1 cellular context compared by ENCODE assay signal in genomic region chrX:19343462-19344206, GRCh38.
A peak's percentile ranks its signal among the peaks of the same experiment; 100 is the strongest.
TF ChIP-seq lines count a peak whose summit lies in the region.

Gene PDHA1, plus strand, starts transcription at chrX:19343927. Its CDS starts 111 bp downstream, at chrX:19344038.

TF ChIP-seq in HepG2, 621 proteins besides CTCF, POLR2A, EP300 and RAD21 (continued from another document and continues in another):
- TF ChIP-seq STAT5B (CRISPR knock-in tag; IDR thresholded peaks at IDR 0.05) = no peak
- TF ChIP-seq NFE2L2 (IDR thresholded peaks at IDR 0.05; ENCODE audit: low read length) = no peak
- TF ChIP-seq NAIF1 (CRISPR knock-in tag; IDR thresholded peaks at IDR 0.05; ENCODE audit: borderline replicate concordance) = no peak
- TF ChIP-seq ZNF234 (CRISPR knock-in tag; conservative IDR thresholded peaks at IDR 0.05) = no peak
- TF ChIP-seq, protein P1, sequence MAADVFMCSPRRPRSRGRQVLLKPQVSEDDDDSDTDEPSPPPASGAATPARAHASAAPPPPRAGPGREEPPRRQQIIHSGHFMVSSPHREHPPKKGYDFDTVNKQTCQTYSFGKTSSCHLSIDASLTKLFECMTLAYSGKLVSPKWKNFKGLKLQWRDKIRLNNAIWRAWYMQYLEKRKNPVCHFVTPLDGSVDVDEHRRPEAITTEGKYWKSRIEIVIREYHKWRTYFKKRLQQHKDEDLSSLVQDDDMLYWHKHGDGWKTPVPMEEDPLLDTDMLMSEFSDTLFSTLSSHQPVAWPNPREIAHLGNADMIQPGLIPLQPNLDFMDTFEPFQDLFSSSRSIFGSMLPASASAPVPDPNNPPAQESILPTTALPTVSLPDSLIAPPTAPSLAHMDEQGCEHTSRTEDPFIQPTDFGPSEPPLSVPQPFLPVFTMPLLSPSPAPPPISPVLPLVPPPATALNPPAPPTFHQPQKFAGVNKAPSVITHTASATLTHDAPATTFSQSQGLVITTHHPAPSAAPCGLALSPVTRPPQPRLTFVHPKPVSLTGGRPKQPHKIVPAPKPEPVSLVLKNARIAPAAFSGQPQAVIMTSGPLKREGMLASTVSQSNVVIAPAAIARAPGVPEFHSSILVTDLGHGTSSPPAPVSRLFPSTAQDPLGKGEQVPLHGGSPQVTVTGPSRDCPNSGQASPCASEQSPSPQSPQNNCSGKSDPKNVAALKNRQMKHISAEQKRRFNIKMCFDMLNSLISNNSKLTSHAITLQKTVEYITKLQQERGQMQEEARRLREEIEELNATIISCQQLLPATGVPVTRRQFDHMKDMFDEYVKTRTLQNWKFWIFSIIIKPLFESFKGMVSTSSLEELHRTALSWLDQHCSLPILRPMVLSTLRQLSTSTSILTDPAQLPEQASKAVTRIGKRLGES (CRISPR knock-in tag; IDR thresholded peaks at IDR 0.05; ENCODE audit: borderline replicate concordance) = no peak
- no peak for TF ChIP-seq SETDB1 (CRISPR knock-in tag; IDR thresholded peaks at IDR 0.05; ENCODE audit: borderline replicate concordance)
- TF ChIP-seq HNRNPL (IDR thresholded peaks at IDR 0.05; ENCODE audit: low read depth, low read length) = no peak
- TF ChIP-seq HIVEP1 (CRISPR knock-in tag; IDR thresholded peaks at IDR 0.05) = 0 out of 2 replicates have a peak, but pooled peaks have one; percentile 21
- no peak for TF ChIP-seq DNMT3B (CRISPR knock-in tag; conservative IDR thresholded peaks at IDR 0.05)
- no peak for TF ChIP-seq TEAD2 (CRISPR knock-in tag; IDR thresholded peaks at IDR 0.05)
- TF ChIP-seq ZFP90 (CRISPR knock-in tag; IDR thresholded peaks at IDR 0.05; ENCODE audit: borderline replicate concordance) = no peak
- no peak for TF ChIP-seq ZBTB10 (CRISPR knock-in tag; IDR thresholded peaks at IDR 0.05; ENCODE audit: borderline replicate concordance)
- TF ChIP-seq CREB1 (IDR thresholded peaks at IDR 0.05) = peak; percentile 92
- peak; percentile 94 for TF ChIP-seq CREB1 (CRISPR knock-in tag; IDR thresholded peaks at IDR 0.05)
- TF ChIP-seq GLI4 (CRISPR knock-in tag; IDR thresholded peaks at IDR 0.05; ENCODE audit: borderline replicate concordance) = no peak
- TF ChIP-seq GABPB1 (CRISPR knock-in tag; IDR thresholded peaks at IDR 0.05) = peak; percentile 76; the same call in 1 of the 2 replicates
- TF ChIP-seq ZNF331 (CRISPR knock-in tag; IDR thresholded peaks at IDR 0.05) = no peak
- TF ChIP-seq, protein P2, sequence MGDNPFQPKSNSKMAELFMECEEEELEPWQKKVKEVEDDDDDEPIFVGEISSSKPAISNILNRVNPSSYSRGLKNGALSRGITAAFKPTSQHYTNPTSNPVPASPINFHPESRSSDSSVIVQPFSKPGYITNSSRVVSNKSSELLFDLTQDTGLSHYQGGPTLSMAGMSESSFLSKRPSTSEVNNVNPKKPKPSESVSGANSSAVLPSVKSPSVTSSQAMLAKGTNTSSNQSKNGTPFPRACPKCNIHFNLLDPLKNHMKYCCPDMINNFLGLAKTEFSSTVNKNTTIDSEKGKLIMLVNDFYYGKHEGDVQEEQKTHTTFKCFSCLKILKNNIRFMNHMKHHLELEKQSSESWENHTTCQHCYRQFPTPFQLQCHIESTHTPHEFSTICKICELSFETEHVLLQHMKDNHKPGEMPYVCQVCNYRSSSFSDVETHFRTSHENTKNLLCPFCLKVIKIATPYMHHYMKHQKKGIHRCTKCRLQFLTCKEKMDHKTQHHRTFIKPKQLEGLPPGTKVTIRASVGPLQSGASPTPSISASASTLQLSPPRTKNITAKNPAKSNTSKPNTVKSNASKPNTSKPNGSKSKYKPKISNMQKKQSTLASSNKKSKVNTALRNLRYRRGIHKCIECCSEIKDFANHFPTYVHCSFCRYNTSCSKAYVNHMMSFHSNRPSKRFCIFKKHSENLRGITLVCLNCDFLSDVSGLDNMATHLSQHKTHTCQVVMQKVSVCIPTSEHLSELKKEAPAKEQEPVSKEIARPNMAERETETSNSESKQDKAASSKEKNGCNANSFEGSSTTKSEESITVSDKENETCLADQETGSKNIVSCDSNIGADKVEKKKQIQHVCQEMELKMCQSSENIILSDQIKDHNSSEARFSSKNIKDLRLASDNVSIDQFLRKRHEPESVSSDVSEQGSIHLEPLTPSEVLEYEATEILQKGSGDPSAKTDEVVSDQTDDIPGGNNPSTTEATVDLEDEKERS (CRISPR knock-in tag; IDR thresholded peaks at IDR 0.05) = no peak
- no peak for TF ChIP-seq ERF (CRISPR knock-in tag; IDR thresholded peaks at IDR 0.05)
- no peak for TF ChIP-seq SSRP1 (CRISPR knock-in tag; IDR thresholded peaks at IDR 0.05)
- TF ChIP-seq ZSCAN12 (CRISPR knock-in tag; IDR thresholded peaks at IDR 0.05) = no peak
- TF ChIP-seq SIN3B (IDR thresholded peaks at IDR 0.05; ENCODE audit: low read length) = 0 out of 2 replicates have a peak, but pooled peaks have one; percentile 59
- TF ChIP-seq, protein P3, sequence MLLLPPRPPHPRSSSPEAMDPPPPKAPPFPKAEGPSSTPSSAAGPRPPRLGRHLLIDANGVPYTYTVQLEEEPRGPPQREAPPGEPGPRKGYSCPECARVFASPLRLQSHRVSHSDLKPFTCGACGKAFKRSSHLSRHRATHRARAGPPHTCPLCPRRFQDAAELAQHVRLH (CRISPR knock-in tag; IDR thresholded peaks at IDR 0.05; ENCODE audit: borderline replicate concordance, low read depth) = no peak
- no peak for TF ChIP-seq ZNF660 (CRISPR knock-in tag; IDR thresholded peaks at IDR 0.05; ENCODE audit: borderline replicate concordance, low read depth)
- no peak for TF ChIP-seq ATAD3A (CRISPR knock-in tag; IDR thresholded peaks at IDR 0.05)
- peak; percentile 77 for TF ChIP-seq HDAC1 (CRISPR knock-in tag; IDR thresholded peaks at IDR 0.05)
- no peak for TF ChIP-seq ZNF883 (CRISPR knock-in tag; IDR thresholded peaks at IDR 0.05; ENCODE audit: not compliant biosample characterization)
- TF ChIP-seq, protein P4, sequence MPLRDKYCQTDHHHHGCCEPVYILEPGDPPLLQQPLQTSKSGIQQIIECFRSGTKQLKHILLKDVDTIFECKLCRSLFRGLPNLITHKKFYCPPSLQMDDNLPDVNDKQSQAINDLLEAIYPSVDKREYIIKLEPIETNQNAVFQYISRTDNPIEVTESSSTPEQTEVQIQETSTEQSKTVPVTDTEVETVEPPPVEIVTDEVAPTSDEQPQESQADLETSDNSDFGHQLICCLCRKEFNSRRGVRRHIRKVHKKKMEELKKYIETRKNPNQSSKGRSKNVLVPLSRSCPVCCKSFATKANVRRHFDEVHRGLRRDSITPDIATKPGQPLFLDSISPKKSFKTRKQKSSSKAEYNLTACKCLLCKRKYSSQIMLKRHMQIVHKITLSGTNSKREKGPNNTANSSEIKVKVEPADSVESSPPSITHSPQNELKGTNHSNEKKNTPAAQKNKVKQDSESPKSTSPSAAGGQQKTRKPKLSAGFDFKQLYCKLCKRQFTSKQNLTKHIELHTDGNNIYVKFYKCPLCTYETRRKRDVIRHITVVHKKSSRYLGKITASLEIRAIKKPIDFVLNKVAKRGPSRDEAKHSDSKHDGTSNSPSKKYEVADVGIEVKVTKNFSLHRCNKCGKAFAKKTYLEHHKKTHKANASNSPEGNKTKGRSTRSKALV (CRISPR knock-in tag; IDR thresholded peaks at IDR 0.05) = no peak
- peak; percentile 72; the same call in 1 of the 2 replicates for TF ChIP-seq ZNF558 (CRISPR knock-in tag; IDR thresholded peaks at IDR 0.05; ENCODE audit: borderline replicate concordance)
- TF ChIP-seq STAT6 (CRISPR knock-in tag; IDR thresholded peaks at IDR 0.05; ENCODE audit: borderline replicate concordance) = no peak
- TF ChIP-seq FOSL2 (CRISPR knock-in tag; IDR thresholded peaks at IDR 0.05) = no peak
- no peak for TF ChIP-seq ZBTB7B (CRISPR knock-in tag; IDR thresholded peaks at IDR 0.05)
- TF ChIP-seq CCAR2 (optimal IDR thresholded peaks at IDR 0.05; ENCODE audit: low read depth, low read length) = no peak
- TF ChIP-seq ESRRA (CRISPR knock-in tag; IDR thresholded peaks at IDR 0.05; ENCODE audit: low read depth) = peak; percentile 39; the same call in 1 of the 2 replicates
- TF ChIP-seq CENPX (CRISPR knock-in tag; IDR thresholded peaks at IDR 0.05) = no peak
- no peak for TF ChIP-seq ZNF121 (CRISPR knock-in tag; IDR thresholded peaks at IDR 0.05)
- TF ChIP-seq ZBTB25 (CRISPR knock-in tag; IDR thresholded peaks at IDR 0.05) = no peak
- TF ChIP-seq SNAPC4 (CRISPR knock-in tag; IDR thresholded peaks at IDR 0.05) = no peak
